ENCODE assay signal across 10 cellular contexts in genomic region chr7:41045556-41046123, GRCh38.
DNase-seq lines count a peak whose midpoint lies in the region; ATAC-seq, FAIRE-seq and TF ChIP-seq lines count a peak whose summit lies in the region.
"Had no signal": no experiment of that assay in that cellular context is flagged by ENCODE, and none has a peak within 500 bp of the region (broad histone marks: within the 10 kb centered on the region; RNA-seq: fewer than 3 reads in every experiment).

No MANE protein-coding gene starts in this region.

- H3K36me3 Mint-ChIP-seq in osteocyte (ENCODE audit: unreplicated experiment), result peaks cover 5% of the 10 kb centered on the region

- no peak for FAIRE-seq in bronchial epithelial cell (lab: Jason Lieb, UNC)

- H3K4me3 Mint-ChIP-seq in osteocyte (ENCODE audit: unreplicated experiment), result peak overlapping the region; percentile 7

- CTCF ChIA-PET in GM10248 (lab: Yijun Ruan, JAX), result interaction anchor here (1.2 to 2.3 kb wide), 5 partner anchors 10 to 661 kb away, joined by 3 to 6 read pairs (median 4); no protein-coding TSS in a partner anchor

- peaks cover 31% of the 10 kb centered on the region for H3K4me1 Mint-ChIP-seq in osteocyte (ENCODE audit: unreplicated experiment)

- DNase-seq in GM10248 (ENCODE audit: extremely low spot score), result no peak
- peak; percentile 86 for DNase-seq in NCI-H2029 (lab: John Stamatoyannopoulos, UW)
- peak; percentile 69 for DNase-seq in bronchial epithelial cell (ENCODE audit: low read depth)
- DNase-seq in osteocyte (ENCODE audit: extremely low spot score, unreplicated experiment), result no peak
- DNase-seq in NCI-H446 (lab: John Stamatoyannopoulos, UW), result no peak
- DNase-seq: cerebellar nuclear complex, sigmoid colon had no signal

- no peaks in the 10 kb centered on the region for H3K27me3 Mint-ChIP-seq in osteocyte (ENCODE audit: unreplicated experiment)

- H3K36me3 ChIP-seq in bronchial epithelial cell (ENCODE audit: control insufficient read depth, insufficient read depth, low read length), result no peaks in the 10 kb centered on the region
- H3K36me3 ChIP-seq: sigmoid colon had no signal

- POLR2A ChIA-PET in GM10248 (lab: Yijun Ruan, JAX), result no interaction called here

- ATAC-seq in GM18858 (IDR thresholded peaks at IDR 0.05; ENCODE audit: unreplicated experiment) (no peak), GM21786 (IDR thresholded peaks at IDR 0.05; ENCODE audit: unreplicated experiment) (no peak), HG03196 (IDR thresholded peaks at IDR 0.05; ENCODE audit: unreplicated experiment) (no peak)

- peak overlapping the region; percentile 76 for H3K27ac Mint-ChIP-seq in osteocyte (ENCODE audit: unreplicated experiment)

- TF ChIP-seq CTCF in GM10248 (IDR thresholded peaks at IDR 0.05; ENCODE audit: control extremely low read depth, extremely low read depth, low read depth, missing control alignments), result peak; percentile 11
- TF ChIP-seq CTCF in bronchial epithelial cell (IDR thresholded peaks at IDR 0.05; ENCODE audit: insufficient read depth, low read length, severe bottlenecking), result peak; percentile 93
- TF ChIP-seq CTCF in osteocyte (IDR thresholded peaks at IDR 0.05), result peak; percentile 13

- no peak overlapping the region for H3K4me3 ChIP-seq in bronchial epithelial cell (ENCODE audit: low read depth, low read length)
- H3K4me3 ChIP-seq: sigmoid colon had no signal

- no peaks in the 10 kb centered on the region for H3K27me3 ChIP-seq in bronchial epithelial cell (ENCODE audit: control insufficient read depth, insufficient read depth, low read length)
- H3K27me3 ChIP-seq: sigmoid colon had no signal

- H3K9me3 Mint-ChIP-seq in osteocyte (ENCODE audit: unreplicated experiment), result peaks cover 11% of the 10 kb centered on the region

Comparison
In these comparisons a context has a peak if more than half of its experiments do, and no peak if none do; other contexts are left out.
1. DNase-seq: peak in NCI-H2029 (single experiment) and bronchial epithelial cell (single experiment); none in GM10248 (single experiment), osteocyte (single experiment) and NCI-H446 (0 of 2).
2. CTCF ChIP-seq: peak in every context shown above with its lines; median percentile 93 in bronchial epithelial cell; 13 in osteocyte; 11 in GM10248.